Comparison of ENCODE assay signal across 13 cellular contexts in the genomic region with DNA sequence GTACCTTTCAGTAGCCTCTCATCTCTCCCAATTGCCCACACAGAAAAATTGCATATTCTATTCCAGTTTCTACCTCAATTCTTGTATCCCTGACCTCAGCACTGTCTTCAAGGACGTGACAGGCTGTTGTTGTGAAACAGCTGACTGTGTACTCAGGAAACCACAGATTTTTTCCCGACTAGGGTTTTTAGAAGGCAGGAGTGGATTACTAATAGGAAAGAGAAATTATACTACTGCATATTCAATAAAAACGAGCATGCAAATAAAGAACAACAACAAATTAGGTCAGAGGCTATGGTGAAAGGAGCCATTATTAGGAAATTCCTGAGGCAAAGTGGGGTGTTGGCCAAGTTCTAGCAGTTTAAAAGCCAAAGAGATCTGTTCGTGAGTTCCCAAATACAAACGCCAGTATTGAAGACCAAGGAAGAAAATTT.
DNase-seq lines count a peak whose midpoint lies in the region; TF ChIP-seq lines count a peak whose summit lies in the region.
"Had no signal": no experiment of that assay in that cellular context is flagged by ENCODE, and none has a peak within 500 bp of the region (broad histone marks: within the 10 kb centered on the region; RNA-seq: fewer than 3 reads in every experiment).

No MANE protein-coding gene starts in this region.

- peaks cover 15 to 16% of the 10 kb centered on the region in 2 experiments for H3K4me1 ChIP-seq in neutrophil (ENCODE audit: control insufficient read depth in 1 of 2, insufficient read depth in 1 of 2, low read depth in 1 of 2, low read length in 1 of 2)

- no peaks in the 10 kb centered on the region for H3K27me3 ChIP-seq in neutrophil

- no peaks in the 10 kb centered on the region for H3K9me3 Mint-ChIP-seq in activated CD4-positive, alpha-beta T cell treated with anti-CD3 and anti-CD28 coated beads, Interleukin-2, amount 10 ng/mL, durations not matched to agents 24 days and 14 days
- H3K9me3 Mint-ChIP-seq: activated CD4-positive, alpha-beta memory T cell treated with anti-CD3 and anti-CD28 coated beads, Interleukin-2, amount 10 ng/mL, durations not matched to agents 7 days and 5 days had no signal

- TF ChIP-seq CTCF in fibroblast of pulmonary artery (IDR thresholded peaks at IDR 0.05; ENCODE audit: low read length, missing control alignments) = no peak
- no peak for TF ChIP-seq CTCF in neutrophil (IDR thresholded peaks at IDR 0.05)

- H3K27ac Mint-ChIP-seq in activated CD4-positive, alpha-beta T cell treated with anti-CD3 and anti-CD28 coated beads, Interleukin-2, amount 10 ng/mL, durations not matched to agents 24 days and 14 days = no peak overlapping the region
- H3K27ac Mint-ChIP-seq: activated CD4-positive, alpha-beta memory T cell treated with anti-CD3 and anti-CD28 coated beads, Interleukin-2, amount 10 ng/mL, durations not matched to agents 7 days and 5 days; B cell had no signal

- no peaks in the 10 kb centered on the region for H3K36me3 Mint-ChIP-seq in activated CD4-positive, alpha-beta T cell treated with anti-CD3 and anti-CD28 coated beads, Interleukin-2, amount 10 ng/mL, durations not matched to agents 24 days and 14 days (ENCODE audit: low read depth)

- H3K27me3 Mint-ChIP-seq in activated CD4-positive, alpha-beta T cell treated with anti-CD3 and anti-CD28 coated beads, Interleukin-2, amount 10 ng/mL, durations not matched to agents 24 days and 14 days = no peaks in the 10 kb centered on the region

- intact Hi-C loops in activated CD4-positive, alpha-beta T cell treated with anti-CD3 and anti-CD28 coated beads, Interleukin-2, amount 10 ng/mL, durations not matched to agents 24 days and 14 days (cut with micrococcal nuclease) = no loop called here

- DNase-seq in AG08396 (ENCODE audit: low spot score) (peak; percentile 59), SK-N-MC (ENCODE audit: low read depth, low spot score) (peak; percentile 24), fibroblast of pulmonary artery (ENCODE audit: low read depth) (peak; percentile 93), kidney tubule cell (ENCODE audit: low spot score) (no peak), NCI-H510A (lab: John Stamatoyannopoulos, UW) (no peak), NCI-H1092 (lab: John Stamatoyannopoulos, UW) (no peak)
- no peak for DNase-seq in activated CD4-positive, alpha-beta T cell treated with anti-CD3 and anti-CD28 coated beads, Interleukin-2, amount 10 ng/mL, durations not matched to agents 24 days and 14 days
- DNase-seq: activated CD4-positive, alpha-beta memory T cell treated with anti-CD3 and anti-CD28 coated beads, Interleukin-2, amount 10 ng/mL, durations not matched to agents 7 days and 5 days; effector CD4-positive, alpha-beta T cell; H7 had no signal

- no peak overlapping the region for H3K27ac ChIP-seq in SK-N-MC
- peak overlapping the region; percentile 70 for H3K27ac ChIP-seq in neutrophil

- no peaks in the 10 kb centered on the region for H3K9me3 ChIP-seq in SK-N-MC (ENCODE audit: low read depth, low read length)
- no peaks in the 10 kb centered on the region for H3K9me3 ChIP-seq in neutrophil

- no peak overlapping the region for H3K4me3 Mint-ChIP-seq in activated CD4-positive, alpha-beta T cell treated with anti-CD3 and anti-CD28 coated beads, Interleukin-2, amount 10 ng/mL, durations not matched to agents 24 days and 14 days
- H3K4me3 Mint-ChIP-seq: activated CD4-positive, alpha-beta memory T cell treated with anti-CD3 and anti-CD28 coated beads, Interleukin-2, amount 10 ng/mL, durations not matched to agents 7 days and 5 days; B cell had no signal

- H3K9ac ChIP-seq in SK-N-MC (ENCODE audit: insufficient read length) = no peak overlapping the region

- H3K36me3 ChIP-seq in SK-N-MC (ENCODE audit: insufficient read depth, low read length) (no peaks in the 10 kb centered on the region), neutrophil (no peaks in the 10 kb centered on the region)

- peak overlapping the region; percentile 40; the same call in 1 of the 2 replicates for H3K4me3 ChIP-seq in SK-N-MC
- peak overlapping the region; percentile 34 for H3K4me3 ChIP-seq in fibroblast of pulmonary artery (replicated peaks; ENCODE audit: low read depth, low read length)
- no peak overlapping the region for H3K4me3 ChIP-seq in neutrophil (ENCODE audit: low read depth in 1 of 2, low read length in 1 of 2)
- H3K4me3 ChIP-seq: K562 had no signal

- no peaks in the 10 kb centered on the region for H3K4me1 Mint-ChIP-seq in activated CD4-positive, alpha-beta T cell treated with anti-CD3 and anti-CD28 coated beads, Interleukin-2, amount 10 ng/mL, durations not matched to agents 24 days and 14 days
- H3K4me1 Mint-ChIP-seq: activated CD4-positive, alpha-beta memory T cell treated with anti-CD3 and anti-CD28 coated beads, Interleukin-2, amount 10 ng/mL, durations not matched to agents 7 days and 5 days; B cell had no signal

Comparison
In these comparisons a context has a peak if more than half of its experiments do, and no peak if none do; other contexts are left out.
1. DNase-seq: peak in AG08396 (single experiment), SK-N-MC (single experiment) and fibroblast of pulmonary artery (single experiment); none in kidney tubule cell (single experiment), NCI-H510A (single experiment), activated CD4-positive, alpha-beta T cell treated with anti-CD3 and anti-CD28 coated beads, Interleukin-2, amount 10 ng/mL, durations not matched to agents 24 days and 14 days (single experiment) and NCI-H1092 (single experiment).
2. H3K4me3 ChIP-seq: peak in SK-N-MC (single experiment) and fibroblast of pulmonary artery (single experiment); none in neutrophil (0 of 2).